In the genomic region with DNA sequence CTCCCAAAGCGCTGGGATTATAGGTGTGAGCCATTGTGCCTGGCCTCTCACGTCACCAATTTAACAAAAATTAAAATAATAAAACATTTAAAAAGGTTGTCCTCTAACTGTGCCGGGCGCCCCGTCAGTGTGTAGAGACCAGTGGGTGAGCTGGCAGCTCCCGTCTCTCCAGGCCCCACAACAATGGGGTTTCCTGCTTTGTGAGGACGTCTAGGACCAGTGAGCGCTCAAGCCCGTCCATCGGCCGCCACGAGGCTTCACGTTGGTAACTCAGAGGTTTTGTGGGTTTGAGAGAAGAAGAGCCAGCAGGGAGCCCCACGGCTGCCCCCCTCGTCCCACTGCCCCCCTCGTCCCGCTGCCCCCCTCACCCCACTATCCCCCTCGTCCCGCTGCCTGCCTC, we compare ENCODE assay signal across 1 cellular context.
TF ChIP-seq lines count a peak whose summit lies in the region.

No MANE protein-coding gene starts in this region.

TF ChIP-seq in SK-N-SH, 30 proteins besides CTCF, POLR2A, EP300 and RAD21:
- no peak for TF ChIP-seq GABPA (IDR thresholded peaks at IDR 0.05; ENCODE audit: low read depth)
- TF ChIP-seq ELF1 (IDR thresholded peaks at IDR 0.05), result no peak
- TF ChIP-seq MAX (IDR thresholded peaks at IDR 0.05; ENCODE audit: low read depth), result no peak
- TF ChIP-seq FOSL2 (IDR thresholded peaks at IDR 0.05; ENCODE audit: borderline replicate concordance, low read depth), result no peak
- no peak for TF ChIP-seq EZH2phosphoT487 (IDR thresholded peaks at IDR 0.05; ENCODE audit: borderline replicate concordance, low read depth)
- TF ChIP-seq NFIC (IDR thresholded peaks at IDR 0.05; ENCODE audit: borderline replicate concordance), result no peak
- TF ChIP-seq, protein P1, sequence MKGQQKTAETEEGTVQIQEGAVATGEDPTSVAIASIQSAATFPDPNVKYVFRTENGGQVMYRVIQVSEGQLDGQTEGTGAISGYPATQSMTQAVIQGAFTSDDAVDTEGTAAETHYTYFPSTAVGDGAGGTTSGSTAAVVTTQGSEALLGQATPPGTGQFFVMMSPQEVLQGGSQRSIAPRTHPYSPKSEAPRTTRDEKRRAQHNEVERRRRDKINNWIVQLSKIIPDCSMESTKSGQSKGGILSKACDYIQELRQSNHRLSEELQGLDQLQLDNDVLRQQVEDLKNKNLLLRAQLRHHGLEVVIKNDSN (IDR thresholded peaks at IDR 0.05; ENCODE audit: borderline replicate concordance, low read depth), result no peak
- no peak for TF ChIP-seq SIN3A (IDR thresholded peaks at IDR 0.05; ENCODE audit: borderline replicate concordance, low read depth, low read length)
- no peak for TF ChIP-seq RFX5 (IDR thresholded peaks at IDR 0.05; ENCODE audit: low read length)
- TF ChIP-seq, protein P2, sequence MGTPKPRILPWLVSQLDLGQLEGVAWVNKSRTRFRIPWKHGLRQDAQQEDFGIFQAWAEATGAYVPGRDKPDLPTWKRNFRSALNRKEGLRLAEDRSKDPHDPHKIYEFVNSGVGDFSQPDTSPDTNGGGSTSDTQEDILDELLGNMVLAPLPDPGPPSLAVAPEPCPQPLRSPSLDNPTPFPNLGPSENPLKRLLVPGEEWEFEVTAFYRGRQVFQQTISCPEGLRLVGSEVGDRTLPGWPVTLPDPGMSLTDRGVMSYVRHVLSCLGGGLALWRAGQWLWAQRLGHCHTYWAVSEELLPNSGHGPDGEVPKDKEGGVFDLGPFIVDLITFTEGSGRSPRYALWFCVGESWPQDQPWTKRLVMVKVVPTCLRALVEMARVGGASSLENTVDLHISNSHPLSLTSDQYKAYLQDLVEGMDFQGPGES (IDR thresholded peaks at IDR 0.05; ENCODE audit: low read depth, low read length), result no peak
- no peak for TF ChIP-seq PBX3 (IDR thresholded peaks at IDR 0.05)
- TF ChIP-seq REST (IDR thresholded peaks at IDR 0.05; ENCODE audit: low read depth, low read length), result no peak
- TF ChIP-seq NRF1 (IDR thresholded peaks at IDR 0.05; ENCODE audit: low read depth, low read length), result no peak
- TF ChIP-seq JUND (IDR thresholded peaks at IDR 0.05), result no peak
